1 cellular context compared by ENCODE assay signal in the genomic region with DNA sequence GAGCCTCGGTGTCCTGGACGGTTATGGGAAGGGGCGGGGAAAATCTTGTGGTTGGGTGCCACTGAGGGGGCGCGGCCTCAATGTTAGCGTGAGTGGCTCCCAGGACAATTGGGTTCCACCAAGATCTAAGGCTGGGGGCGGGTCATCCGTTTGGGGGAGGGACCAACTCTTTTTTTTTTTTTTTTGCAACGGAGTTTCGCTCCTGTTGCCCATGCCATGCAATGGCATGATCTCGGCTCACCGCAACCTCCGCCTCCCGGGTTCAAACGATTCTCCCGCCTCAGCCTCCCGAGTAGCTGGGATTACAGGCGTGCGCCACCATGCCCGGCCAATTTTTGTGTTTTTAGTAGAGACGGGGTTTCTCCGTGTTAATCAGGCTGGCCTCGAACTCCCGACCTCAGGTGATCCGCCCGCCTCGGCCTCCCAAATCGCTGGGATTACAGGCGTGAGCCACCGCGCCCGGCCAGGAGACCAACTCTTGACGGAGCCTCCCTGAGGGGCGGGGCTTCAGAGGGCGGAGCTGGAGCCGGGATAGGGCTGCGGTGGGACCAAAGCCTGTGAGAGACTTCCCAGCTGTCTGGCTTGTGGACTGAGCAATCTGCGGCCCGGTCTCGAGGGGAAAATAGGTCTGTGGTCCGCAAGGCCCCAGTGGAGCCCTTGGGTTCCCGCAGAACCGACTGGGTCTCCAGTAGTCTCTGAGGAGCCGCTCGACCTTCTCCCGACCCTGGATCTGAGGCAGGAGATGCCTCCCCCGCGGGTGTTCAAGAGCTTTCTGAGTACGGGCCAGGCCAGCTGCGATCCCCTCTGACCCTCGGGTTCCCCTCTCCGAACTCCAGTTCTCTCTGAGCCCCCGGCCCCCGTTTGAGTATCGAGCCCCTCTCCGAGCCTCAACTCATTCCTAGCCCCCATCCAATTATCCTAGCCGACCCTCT.
TF ChIP-seq lines count a peak whose summit lies in the region.

No MANE protein-coding gene starts in this region.

TF ChIP-seq in HepG2, 621 proteins besides CTCF, POLR2A, EP300 and RAD21 (continues in another document):
- TF ChIP-seq TCF7 (IDR thresholded peaks at IDR 0.05; ENCODE audit: low read depth) (peak; percentile 38), POLR2G (IDR thresholded peaks at IDR 0.05; ENCODE audit: low read depth, low read length) (peak; percentile 87), SIN3B (IDR thresholded peaks at IDR 0.05; ENCODE audit: low read length) (no peak), ZSCAN30 (CRISPR knock-in tag; IDR thresholded peaks at IDR 0.05) (no peak; the same call in 1 of the 2 replicates), ZMAT3 (CRISPR knock-in tag; conservative IDR thresholded peaks at IDR 0.05) (peak; percentile 22; the same call in 1 of the 2 replicates), ZNF841 (CRISPR knock-in tag; IDR thresholded peaks at IDR 0.05; ENCODE audit: borderline replicate concordance) (no peak), FOXK2 (IDR thresholded peaks at IDR 0.05) (peak; percentile 50; the same call in 1 of the 2 replicates), SP4 (CRISPR knock-in tag; IDR thresholded peaks at IDR 0.05) (peak; percentile 91), SRSF9 (IDR thresholded peaks at IDR 0.05; ENCODE audit: borderline replicate concordance, insufficient read depth, low read depth, low read length, poor library complexity, severe bottlenecking) (no peak), ATRX (CRISPR knock-in tag; IDR thresholded peaks at IDR 0.05; ENCODE audit: borderline replicate concordance) (0 out of 2 replicates have a peak, but pooled peaks have one; percentile 45), SUZ12 (IDR thresholded peaks at IDR 0.05; ENCODE audit: low read depth, low read length) (no peak), ZNF782 (CRISPR knock-in tag; IDR thresholded peaks at IDR 0.05; ENCODE audit: borderline replicate concordance) (peak; percentile 17), SP5 (CRISPR knock-in tag; IDR thresholded peaks at IDR 0.05; ENCODE audit: borderline replicate concordance, low read depth) (peak; percentile 83; the same call in 1 of the 2 replicates), XBP1 (CRISPR knock-in tag; IDR thresholded peaks at IDR 0.05) (no peak), ZNF17 (CRISPR knock-in tag; IDR thresholded peaks at IDR 0.05) (0 out of 2 replicates have a peak, but pooled peaks have one; percentile 75), AHR (CRISPR knock-in tag; IDR thresholded peaks at IDR 0.05) (0 out of 2 replicates have a peak, but pooled peaks have one; percentile 22), SIX1 (CRISPR knock-in tag; IDR thresholded peaks at IDR 0.05; ENCODE audit: borderline replicate concordance) (no peak), ZNF766 (CRISPR knock-in tag; IDR thresholded peaks at IDR 0.05; ENCODE audit: borderline replicate concordance) (peak; percentile 87), NFKBIZ (CRISPR knock-in tag; IDR thresholded peaks at IDR 0.05) (peak; percentile 47; the same call in 1 of the 2 replicates), ZNF839 (CRISPR knock-in tag; IDR thresholded peaks at IDR 0.05; ENCODE audit: borderline replicate concordance) (peak; percentile 38; the same call in 1 of the 2 replicates), TGIF2 (CRISPR knock-in tag; IDR thresholded peaks at IDR 0.05) (no peak), ZNF12 (CRISPR knock-in tag; IDR thresholded peaks at IDR 0.05) (peak; percentile 69; the same call in 1 of the 2 replicates), ZNF879 (CRISPR knock-in tag; IDR thresholded peaks at IDR 0.05) (0 out of 2 replicates have a peak, but pooled peaks have one; percentile 58), ELF1 (CRISPR knock-in tag; IDR thresholded peaks at IDR 0.05) (no peak), ZMYM2 (CRISPR knock-in tag; IDR thresholded peaks at IDR 0.05) (peak; percentile 100), KAT8 (CRISPR knock-in tag; IDR thresholded peaks at IDR 0.05) (peak; percentile 63), SNAPC2 (CRISPR knock-in tag; IDR thresholded peaks at IDR 0.05) (peak; percentile 22; the same call in 1 of the 2 replicates), SP2 (CRISPR knock-in tag; IDR thresholded peaks at IDR 0.05) (peak; percentile 55), LCORL (IDR thresholded peaks at IDR 0.05) (no peak), LCORL (CRISPR knock-in tag; IDR thresholded peaks at IDR 0.05) (peak; percentile 87), CBX1 (IDR thresholded peaks at IDR 0.05; ENCODE audit: low read depth) (peak; percentile 95)
- TF ChIP-seq, protein P1, sequence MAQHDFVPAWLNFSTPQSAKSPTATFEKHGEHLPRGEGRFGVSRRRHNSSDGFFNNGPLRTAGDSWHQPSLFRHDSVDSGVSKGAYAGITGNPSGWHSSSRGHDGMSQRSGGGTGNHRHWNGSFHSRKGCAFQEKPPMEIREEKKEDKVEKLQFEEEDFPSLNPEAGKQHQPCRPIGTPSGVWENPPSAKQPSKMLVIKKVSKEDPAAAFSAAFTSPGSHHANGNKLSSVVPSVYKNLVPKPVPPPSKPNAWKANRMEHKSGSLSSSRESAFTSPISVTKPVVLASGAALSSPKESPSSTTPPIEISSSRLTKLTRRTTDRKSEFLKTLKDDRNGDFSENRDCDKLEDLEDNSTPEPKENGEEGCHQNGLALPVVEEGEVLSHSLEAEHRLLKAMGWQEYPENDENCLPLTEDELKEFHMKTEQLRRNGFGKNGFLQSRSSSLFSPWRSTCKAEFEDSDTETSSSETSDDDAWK (CRISPR knock-in tag; IDR thresholded peaks at IDR 0.05): no peak
- TF ChIP-seq, protein P2, sequence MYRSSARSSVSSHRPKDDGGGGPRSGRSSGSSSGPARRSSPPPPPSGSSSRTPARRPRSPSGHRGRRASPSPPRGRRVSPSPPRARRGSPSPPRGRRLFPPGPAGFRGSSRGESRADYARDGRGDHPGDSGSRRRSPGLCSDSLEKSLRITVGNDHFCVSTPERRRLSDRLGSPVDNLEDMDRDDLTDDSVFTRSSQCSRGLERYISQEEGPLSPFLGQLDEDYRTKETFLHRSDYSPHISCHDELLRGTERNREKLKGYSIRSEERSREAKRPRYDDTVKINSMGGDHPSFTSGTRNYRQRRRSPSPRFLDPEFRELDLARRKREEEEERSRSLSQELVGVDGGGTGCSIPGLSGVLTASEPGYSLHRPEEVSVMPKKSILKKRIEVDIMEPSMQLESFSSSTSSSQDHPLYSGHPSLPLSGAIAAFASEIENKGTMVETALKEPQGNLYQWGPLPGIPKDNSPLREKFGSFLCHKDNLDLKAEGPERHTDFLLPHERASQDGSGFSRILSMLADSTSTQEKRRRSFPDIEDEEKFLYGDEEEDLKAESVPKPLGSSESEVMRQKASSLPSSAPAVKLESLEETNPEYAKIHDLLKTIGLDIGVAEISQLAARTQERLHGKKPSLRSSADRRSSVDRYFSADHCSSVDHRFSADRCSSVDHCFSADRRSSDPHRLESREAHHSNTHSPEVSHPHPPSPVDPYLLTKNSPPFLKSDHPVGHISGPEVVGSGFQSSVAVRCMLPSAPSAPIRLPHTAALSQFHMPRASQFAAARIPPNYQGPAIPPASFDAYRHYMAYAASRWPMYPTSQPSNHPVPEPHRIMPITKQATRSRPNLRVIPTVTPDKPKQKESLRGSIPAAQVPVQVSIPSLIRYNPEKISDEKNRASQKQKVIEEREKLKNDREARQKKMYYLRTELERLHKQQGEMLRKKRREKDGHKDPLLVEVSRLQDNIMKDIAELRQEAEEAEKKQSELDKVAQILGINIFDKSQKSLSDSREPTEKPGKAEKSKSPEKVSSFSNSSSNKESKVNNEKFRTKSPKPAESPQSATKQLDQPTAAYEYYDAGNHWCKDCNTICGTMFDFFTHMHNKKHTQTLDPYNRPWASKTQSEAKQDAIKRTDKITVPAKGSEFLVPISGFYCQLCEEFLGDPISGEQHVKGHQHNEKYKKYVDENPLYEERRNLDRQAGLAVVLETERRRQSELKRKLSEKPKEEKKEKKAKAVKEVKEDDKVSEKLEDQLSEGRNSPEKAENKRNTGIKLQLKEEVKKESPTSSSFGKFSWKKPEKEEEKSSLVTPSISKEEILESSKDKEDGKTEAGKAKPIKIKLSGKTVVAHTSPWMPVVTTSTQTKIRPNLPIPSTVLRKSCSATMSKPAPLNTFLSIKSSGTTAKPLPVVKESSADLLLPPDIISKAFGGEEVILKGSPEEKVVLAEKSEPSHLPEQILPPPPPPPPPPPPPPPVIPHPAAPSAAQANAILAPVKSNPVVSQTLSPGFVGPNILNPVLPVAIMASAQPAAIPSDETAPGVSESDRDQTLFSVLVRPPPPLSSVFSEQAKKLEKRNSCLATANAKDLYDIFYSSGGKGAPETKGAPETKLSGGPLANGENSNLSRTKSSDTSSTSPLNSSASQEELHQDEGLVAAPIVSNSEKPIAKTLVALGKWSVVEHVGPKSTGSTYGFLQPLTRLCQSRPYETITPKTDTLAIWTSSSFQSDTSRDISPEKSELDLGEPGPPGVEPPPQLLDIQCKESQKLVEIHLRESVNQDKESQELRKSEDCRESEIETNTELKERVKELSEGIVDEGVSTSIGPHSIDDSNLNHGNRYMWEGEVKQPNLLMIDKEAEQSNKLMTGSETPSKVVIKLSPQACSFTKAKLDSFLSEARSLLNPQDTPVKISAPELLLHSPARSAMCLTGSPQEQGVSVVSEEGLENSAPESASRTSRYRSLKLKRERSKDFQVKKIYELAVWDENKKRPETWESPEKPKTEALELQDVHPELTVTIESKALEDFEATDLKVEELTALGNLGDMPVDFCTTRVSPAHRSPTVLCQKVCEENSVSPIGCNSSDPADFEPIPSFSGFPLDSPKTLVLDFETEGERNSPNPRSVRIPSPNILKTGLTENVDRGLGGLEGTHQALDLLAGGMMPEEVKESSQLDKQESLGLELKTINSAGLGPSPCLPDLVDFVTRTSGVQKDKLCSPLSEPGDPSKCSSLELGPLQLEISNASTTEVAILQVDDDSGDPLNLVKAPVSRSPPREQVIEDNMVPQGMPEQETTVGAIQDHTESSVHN (CRISPR knock-in tag; IDR thresholded peaks at IDR 0.05): peak; percentile 23; the same call in 1 of the 2 replicates
- TF ChIP-seq, protein P3, sequence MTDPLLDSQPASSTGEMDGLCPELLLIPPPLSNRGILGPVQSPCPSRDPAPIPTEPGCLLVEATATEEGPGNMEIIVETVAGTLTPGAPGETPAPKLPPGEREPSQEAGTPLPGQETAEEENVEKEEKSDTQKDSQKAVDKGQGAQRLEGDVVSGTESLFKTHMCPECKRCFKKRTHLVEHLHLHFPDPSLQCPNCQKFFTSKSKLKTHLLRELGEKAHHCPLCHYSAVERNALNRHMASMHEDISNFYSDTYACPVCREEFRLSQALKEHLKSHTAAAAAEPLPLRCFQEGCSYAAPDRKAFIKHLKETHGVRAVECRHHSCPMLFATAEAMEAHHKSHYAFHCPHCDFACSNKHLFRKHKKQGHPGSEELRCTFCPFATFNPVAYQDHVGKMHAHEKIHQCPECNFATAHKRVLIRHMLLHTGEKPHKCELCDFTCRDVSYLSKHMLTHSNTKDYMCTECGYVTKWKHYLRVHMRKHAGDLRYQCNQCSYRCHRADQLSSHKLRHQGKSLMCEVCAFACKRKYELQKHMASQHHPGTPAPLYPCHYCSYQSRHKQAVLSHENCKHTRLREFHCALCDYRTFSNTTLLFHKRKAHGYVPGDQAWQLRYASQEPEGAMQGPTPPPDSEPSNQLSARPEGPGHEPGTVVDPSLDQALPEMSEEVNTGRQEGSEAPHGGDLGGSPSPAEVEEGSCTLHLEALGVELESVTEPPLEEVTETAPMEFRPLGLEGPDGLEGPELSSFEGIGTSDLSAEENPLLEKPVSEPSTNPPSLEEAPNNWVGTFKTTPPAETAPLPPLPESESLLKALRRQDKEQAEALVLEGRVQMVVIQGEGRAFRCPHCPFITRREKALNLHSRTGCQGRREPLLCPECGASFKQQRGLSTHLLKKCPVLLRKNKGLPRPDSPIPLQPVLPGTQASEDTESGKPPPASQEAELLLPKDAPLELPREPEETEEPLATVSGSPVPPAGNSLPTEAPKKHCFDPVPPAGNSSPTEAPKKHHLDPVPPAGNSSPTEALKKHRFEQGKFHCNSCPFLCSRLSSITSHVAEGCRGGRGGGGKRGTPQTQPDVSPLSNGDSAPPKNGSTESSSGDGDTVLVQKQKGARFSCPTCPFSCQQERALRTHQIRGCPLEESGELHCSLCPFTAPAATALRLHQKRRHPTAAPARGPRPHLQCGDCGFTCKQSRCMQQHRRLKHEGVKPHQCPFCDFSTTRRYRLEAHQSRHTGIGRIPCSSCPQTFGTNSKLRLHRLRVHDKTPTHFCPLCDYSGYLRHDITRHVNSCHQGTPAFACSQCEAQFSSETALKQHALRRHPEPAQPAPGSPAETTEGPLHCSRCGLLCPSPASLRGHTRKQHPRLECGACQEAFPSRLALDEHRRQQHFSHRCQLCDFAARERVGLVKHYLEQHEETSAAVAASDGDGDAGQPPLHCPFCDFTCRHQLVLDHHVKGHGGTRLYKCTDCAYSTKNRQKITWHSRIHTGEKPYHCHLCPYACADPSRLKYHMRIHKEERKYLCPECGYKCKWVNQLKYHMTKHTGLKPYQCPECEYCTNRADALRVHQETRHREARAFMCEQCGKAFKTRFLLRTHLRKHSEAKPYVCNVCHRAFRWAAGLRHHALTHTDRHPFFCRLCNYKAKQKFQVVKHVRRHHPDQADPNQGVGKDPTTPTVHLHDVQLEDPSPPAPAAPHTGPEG (CRISPR knock-in tag; IDR thresholded peaks at IDR 0.05): no peak; the same call in 1 of the 2 replicates
- TF ChIP-seq, protein P4, sequence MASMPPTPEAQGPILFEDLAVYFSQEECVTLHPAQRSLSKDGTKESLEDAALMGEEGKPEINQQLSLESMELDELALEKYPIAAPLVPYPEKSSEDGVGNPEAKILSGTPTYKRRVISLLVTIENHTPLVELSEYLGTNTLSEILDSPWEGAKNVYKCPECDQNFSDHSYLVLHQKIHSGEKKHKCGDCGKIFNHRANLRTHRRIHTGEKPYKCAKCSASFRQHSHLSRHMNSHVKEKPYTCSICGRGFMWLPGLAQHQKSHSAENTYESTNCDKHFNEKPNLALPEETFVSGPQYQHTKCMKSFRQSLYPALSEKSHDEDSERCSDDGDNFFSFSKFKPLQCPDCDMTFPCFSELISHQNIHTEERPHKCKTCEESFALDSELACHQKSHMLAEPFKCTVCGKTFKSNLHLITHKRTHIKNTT (CRISPR knock-in tag; IDR thresholded peaks at IDR 0.05): 0 out of 2 replicates have a peak, but pooled peaks have one; percentile 79
- TF ChIP-seq, protein P5, sequence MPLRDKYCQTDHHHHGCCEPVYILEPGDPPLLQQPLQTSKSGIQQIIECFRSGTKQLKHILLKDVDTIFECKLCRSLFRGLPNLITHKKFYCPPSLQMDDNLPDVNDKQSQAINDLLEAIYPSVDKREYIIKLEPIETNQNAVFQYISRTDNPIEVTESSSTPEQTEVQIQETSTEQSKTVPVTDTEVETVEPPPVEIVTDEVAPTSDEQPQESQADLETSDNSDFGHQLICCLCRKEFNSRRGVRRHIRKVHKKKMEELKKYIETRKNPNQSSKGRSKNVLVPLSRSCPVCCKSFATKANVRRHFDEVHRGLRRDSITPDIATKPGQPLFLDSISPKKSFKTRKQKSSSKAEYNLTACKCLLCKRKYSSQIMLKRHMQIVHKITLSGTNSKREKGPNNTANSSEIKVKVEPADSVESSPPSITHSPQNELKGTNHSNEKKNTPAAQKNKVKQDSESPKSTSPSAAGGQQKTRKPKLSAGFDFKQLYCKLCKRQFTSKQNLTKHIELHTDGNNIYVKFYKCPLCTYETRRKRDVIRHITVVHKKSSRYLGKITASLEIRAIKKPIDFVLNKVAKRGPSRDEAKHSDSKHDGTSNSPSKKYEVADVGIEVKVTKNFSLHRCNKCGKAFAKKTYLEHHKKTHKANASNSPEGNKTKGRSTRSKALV (CRISPR knock-in tag; IDR thresholded peaks at IDR 0.05): peak; percentile 77
- TF ChIP-seq, protein P6, sequence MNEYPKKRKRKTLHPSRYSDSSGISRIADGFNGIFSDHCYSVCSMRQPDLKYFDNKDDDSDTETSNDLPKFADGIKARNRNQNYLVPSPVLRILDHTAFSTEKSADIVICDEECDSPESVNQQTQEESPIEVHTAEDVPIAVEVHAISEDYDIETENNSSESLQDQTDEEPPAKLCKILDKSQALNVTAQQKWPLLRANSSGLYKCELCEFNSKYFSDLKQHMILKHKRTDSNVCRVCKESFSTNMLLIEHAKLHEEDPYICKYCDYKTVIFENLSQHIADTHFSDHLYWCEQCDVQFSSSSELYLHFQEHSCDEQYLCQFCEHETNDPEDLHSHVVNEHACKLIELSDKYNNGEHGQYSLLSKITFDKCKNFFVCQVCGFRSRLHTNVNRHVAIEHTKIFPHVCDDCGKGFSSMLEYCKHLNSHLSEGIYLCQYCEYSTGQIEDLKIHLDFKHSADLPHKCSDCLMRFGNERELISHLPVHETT (CRISPR knock-in tag; conservative IDR thresholded peaks at IDR 0.05): peak; percentile 78
